ENCODE assay signal across 27 cellular contexts in the genomic region with DNA sequence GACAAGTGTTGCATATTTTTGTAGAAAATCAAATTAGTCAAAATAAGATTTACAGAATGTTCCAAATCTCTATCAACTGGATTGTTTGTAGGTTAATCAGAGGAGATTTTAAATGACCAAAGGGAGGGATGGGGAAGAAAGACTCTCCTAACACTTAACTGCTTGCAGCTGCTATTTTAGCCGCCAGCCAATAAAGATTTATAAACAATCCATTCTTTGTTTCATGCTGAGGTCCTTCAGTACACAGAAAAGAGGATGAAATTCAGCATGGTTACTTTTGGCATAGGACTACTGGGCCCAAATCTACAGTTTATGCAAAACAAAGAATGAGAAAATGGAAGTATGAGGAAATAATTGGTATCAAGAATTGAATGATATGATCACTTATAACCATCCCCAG.
DNase-seq lines count a peak whose midpoint lies in the region; ATAC-seq, FAIRE-seq and TF ChIP-seq lines count a peak whose summit lies in the region.
"Had no signal": no experiment of that assay in that cellular context is flagged by ENCODE, and none has a peak within 500 bp of the region (broad histone marks: within the 10 kb centered on the region; RNA-seq: fewer than 3 reads in every experiment).

No MANE protein-coding gene starts in this region.

- TF ChIP-seq CTCF in brain (conservative IDR thresholded peaks at IDR 0.05): no peak

- POLR2A ChIA-PET in naive thymus-derived CD8-positive, alpha-beta T cell (lab: Charles Lee): no interaction called here

- no peak for FAIRE-seq in GM19239 (lab: Jason Lieb, UNC)
- FAIRE-seq: GM18507, H1, islet of Langerhans, RCC 7860 had no signal

- H3K36me3 Mint-ChIP-seq in brain: no peaks in the 10 kb centered on the region
- no peaks in the 10 kb centered on the region for H3K36me3 Mint-ChIP-seq in naive thymus-derived CD8-positive, alpha-beta T cell
- H3K36me3 Mint-ChIP-seq: CD4-positive, CD25-positive, alpha-beta regulatory T cell; WTC11 had no signal

- ATAC-seq in left ventricle myocardium superior (peak; percentile 82), HG02571 (IDR thresholded peaks at IDR 0.05; ENCODE audit: unreplicated experiment) (no peak)
- ATAC-seq in naive thymus-derived CD8-positive, alpha-beta T cell: no peak
- ATAC-seq: stimulated activated naive CD8-positive, alpha-beta T cell treated with anti-CD3 and anti-CD28 coated beads, Interleukin-15, Interleukin-2, amounts not matched to agents 100 U/mL and 50 U/mL, for 24 hours; WTC11 had no signal

- H2AFZ ChIP-seq in ACC112 (ENCODE audit: low read length, unreplicated experiment): peak overlapping the region; percentile 7

- no peaks in the 10 kb centered on the region for H3K36me3 ChIP-seq in ACC112 (ENCODE audit: insufficient read depth, low read length)
- H3K36me3 ChIP-seq: brain microvascular endothelial cell, tibial artery had no signal

- no peaks in the 10 kb centered on the region for H3K27me3 Mint-ChIP-seq in brain
- peaks cover 0 to 7% (median 1%) of the 10 kb centered on the region in 5 donors for H3K27me3 Mint-ChIP-seq in naive thymus-derived CD8-positive, alpha-beta T cell
- H3K27me3 Mint-ChIP-seq: activated CD4-positive, alpha-beta memory T cell treated with anti-CD3 and anti-CD28 coated beads, Interleukin-2, amount 10 ng/mL, durations not matched to agents 7 days and 5 days had no signal

- H3K9me3 Mint-ChIP-seq in brain: no peaks in the 10 kb centered on the region
- H3K9me3 Mint-ChIP-seq in naive thymus-derived CD8-positive, alpha-beta T cell: no peaks in the 10 kb centered on the region
- H3K9me3 Mint-ChIP-seq: activated CD4-positive, alpha-beta memory T cell treated with anti-CD3 and anti-CD28 coated beads, Interleukin-2, amount 10 ng/mL, durations not matched to agents 7 days and 5 days had no signal

- no peak overlapping the region for H3K4me3 ChIP-seq in ACC112 (ENCODE audit: low read depth, low read length)
- H3K4me3 ChIP-seq: coronary artery, lung, tibial artery had no signal

- no peak overlapping the region for H3K4me3 Mint-ChIP-seq in brain
- H3K4me3 Mint-ChIP-seq in naive thymus-derived CD8-positive, alpha-beta T cell: no peak overlapping the region
- H3K4me3 Mint-ChIP-seq: activated CD4-positive, alpha-beta memory T cell treated with anti-CD3 and anti-CD28 coated beads, Interleukin-2, amount 10 ng/mL, durations not matched to agents 7 days and 5 days; CD4-positive, CD25-positive, alpha-beta regulatory T cell; WTC11 had no signal

- H3K27me3 ChIP-seq in ACC112 (ENCODE audit: insufficient read depth, low read length): no peaks in the 10 kb centered on the region
- H3K27me3 ChIP-seq: brain microvascular endothelial cell, tibial artery had no signal

- H3K4me1 Mint-ChIP-seq in brain: peaks cover 26% of the 10 kb centered on the region
- H3K4me1 Mint-ChIP-seq in naive thymus-derived CD8-positive, alpha-beta T cell: no peaks in the 10 kb centered on the region
- H3K4me1 Mint-ChIP-seq: activated CD4-positive, alpha-beta memory T cell treated with anti-CD3 and anti-CD28 coated beads, Interleukin-2, amount 10 ng/mL, durations not matched to agents 7 days and 5 days; CD4-positive, CD25-positive, alpha-beta regulatory T cell; WTC11 had no signal

- H3K27ac Mint-ChIP-seq in brain: peak overlapping the region in 4 of 5 experiments; percentile 54 to 85 (median 73)
- H3K27ac Mint-ChIP-seq in naive thymus-derived CD8-positive, alpha-beta T cell: no peak overlapping the region
- H3K27ac Mint-ChIP-seq: activated CD4-positive, alpha-beta memory T cell treated with anti-CD3 and anti-CD28 coated beads, Interleukin-2, amount 10 ng/mL, durations not matched to agents 7 days and 5 days; CD4-positive, CD25-positive, alpha-beta regulatory T cell; WTC11 had no signal

- intact Hi-C loops in left ventricle myocardium superior (cut with micrococcal nuclease): no loop called here

- peak; percentile 22 for DNase-seq in EH (ENCODE audit: low read depth)
- DNase-seq in left ventricle myocardium superior: no peak
- DNase-seq in stimulated activated CD4-positive, alpha-beta T cell treated with anti-CD3 and anti-CD28 coated beads, Interleukin-4, amount 100 ng/mL, for 24 hours: no peak
- DNase-seq in naive thymus-derived CD8-positive, alpha-beta T cell: no peak
- DNase-seq in GM19239 (ENCODE audit: insufficient read length, low spot score): no peak
- DNase-seq: activated CD4-positive, alpha-beta memory T cell treated with anti-CD3 and anti-CD28 coated beads, Interleukin-2, amount 10 ng/mL, durations not matched to agents 7 days and 5 days; activated gamma-delta T cell; activated T-cell treated with anti-CD3 and anti-CD28 coated beads for 4 hours; brain microvascular endothelial cell; CD4-positive, CD25-positive, alpha-beta regulatory T cell; GDM1; NCI-H1694; NCI-H446; NK-92 treated with Interleukin-12 subunit alpha and Interleukin-12 subunit beta, amount 100 ng/mL, for 24 hours; stimulated activated CD4-positive, alpha-beta T cell treated with anti-CD3 and anti-CD28 coated beads, Interleukin-4, amount 100 ng/mL, for 4 hours; stimulated activated naive CD8-positive, alpha-beta T cell treated with anti-CD3 and anti-CD28 coated beads, Interleukin-15, Interleukin-2, amounts not matched to agents 100 U/mL and 50 U/mL, for 24 hours; tibial artery had no signal

- H3K4me1 ChIP-seq in ACC112 (ENCODE audit: control insufficient read depth, insufficient read depth, low read length, unreplicated experiment): peaks cover 9% of the 10 kb centered on the region

- H3K79me2 ChIP-seq in ACC112 (ENCODE audit: control insufficient read depth, insufficient read depth, low read length, unreplicated experiment): no peaks in the 10 kb centered on the region

- no peak overlapping the region for H3K27ac ChIP-seq in ACC112 (ENCODE audit: low read depth, low read length)
- H3K27ac ChIP-seq: brain microvascular endothelial cell, coronary artery, tibial artery had no signal

Comparison
In these comparisons a context has a peak if more than half of its experiments do, and no peak if none do; other contexts are left out.
1. H3K27ac Mint-ChIP-seq: peak in brain (4 of 5); none in naive thymus-derived CD8-positive, alpha-beta T cell (0 of 10).